ENCODE assay signal across 20 cellular contexts in genomic region chr7:147571436-147572180, GRCh38.
DNase-seq lines count a peak whose midpoint lies in the region; TF ChIP-seq lines count a peak whose summit lies in the region.
"Had no signal": no experiment of that assay in that cellular context is flagged by ENCODE, and none has a peak within 500 bp of the region (broad histone marks: within the 10 kb centered on the region; RNA-seq: fewer than 3 reads in every experiment).

No MANE protein-coding gene starts in this region.

- H3K36me3 ChIP-seq in SU-DHL-6 (ENCODE audit: low read length): no peaks in the 10 kb centered on the region
- H3K36me3 ChIP-seq: BLaER1 had no signal

- no peaks in the 10 kb centered on the region for H3K36me3 Mint-ChIP-seq in neural crest cell (ENCODE audit: low read depth)

- H3K27ac ChIP-seq in SU-DHL-6 (ENCODE audit: low read depth, low read length): no peak overlapping the region
- peak overlapping the region; percentile 69 for H3K27ac ChIP-seq in epithelial cell of prostate
- H3K27ac ChIP-seq: BLaER1 had no signal

- no peaks in the 10 kb centered on the region for H3K27me3 ChIP-seq in SU-DHL-6 (ENCODE audit: low read length)
- H3K27me3 ChIP-seq: BLaER1 had no signal

- no peak overlapping the region for H3K4me3 Mint-ChIP-seq in neural crest cell
- H3K4me3 Mint-ChIP-seq: CD4-positive, alpha-beta T cell; HFFc6 had no signal

- H3K27me3 Mint-ChIP-seq in neural crest cell (ENCODE audit: low read depth): no peaks in the 10 kb centered on the region
- H3K27me3 Mint-ChIP-seq: CD4-positive, alpha-beta T cell had no signal

- no peaks in the 10 kb centered on the region for H3K9me3 Mint-ChIP-seq in neural crest cell
- H3K9me3 Mint-ChIP-seq: CD4-positive, alpha-beta T cell had no signal

- no peak overlapping the region for H3K9ac ChIP-seq in SU-DHL-6 (ENCODE audit: low read length)
- H3K9ac ChIP-seq: BLaER1 had no signal

- H3K4me2 ChIP-seq in SU-DHL-6 (ENCODE audit: low read depth, low read length, poor library complexity, severe bottlenecking): no peak overlapping the region
- H3K4me2 ChIP-seq: BLaER1 had no signal

- H3K4me3 ChIP-seq in SU-DHL-6 (ENCODE audit: insufficient read depth, low read length, poor library complexity, severe bottlenecking): no peak overlapping the region
- H3K4me3 ChIP-seq: BLaER1 had no signal

- H3F3A ChIP-seq in SU-DHL-6 (ENCODE audit: insufficient read depth): no peaks in the 10 kb centered on the region

- H3K79me2 ChIP-seq in SU-DHL-6 (ENCODE audit: insufficient read depth, low read length): no peaks in the 10 kb centered on the region

- peak overlapping the region; percentile 32 for H3K27ac Mint-ChIP-seq in neural crest cell (ENCODE audit: unreplicated experiment)
- H3K27ac Mint-ChIP-seq: CD4-positive, alpha-beta T cell; HFFc6 had no signal

- peak overlapping the region; percentile 32 for H2AFZ ChIP-seq in SU-DHL-6 (ENCODE audit: low read depth, low read length, severe bottlenecking)

- no peaks in the 10 kb centered on the region for H4K20me1 ChIP-seq in SU-DHL-6 (ENCODE audit: low read depth, low read length)
- H4K20me1 ChIP-seq: BLaER1 had no signal

- TF ChIP-seq CTCF in SU-DHL-6 (IDR thresholded peaks at IDR 0.05; ENCODE audit: insufficient read depth, low read length, poor library complexity, severe bottlenecking) (no peak), neural crest cell (conservative IDR thresholded peaks at IDR 0.05) (no peak)

- H3K9me3 ChIP-seq in SU-DHL-6 (ENCODE audit: insufficient read depth, low read length): no peaks in the 10 kb centered on the region
- H3K9me3 ChIP-seq: BLaER1, Caco-2 had no signal

- H3K9me2 ChIP-seq in SU-DHL-6 (replicated peaks; ENCODE audit: insufficient read depth, low read length): no peaks in the 10 kb centered on the region

- H3K4me1 Mint-ChIP-seq in neural crest cell: peaks cover 16% of the 10 kb centered on the region

- DNase-seq in epithelial cell of prostate (ENCODE audit: low read depth, low spot score) (no peak), neural crest cell (ENCODE audit: low read depth, low spot score) (no peak), superior temporal gyrus (ENCODE audit: extremely low spot score) (peak; percentile 78), NCI-H526 (lab: John Stamatoyannopoulos, UW) (no peak), COR-L47 (lab: John Stamatoyannopoulos, UW) (no peak), middle frontal gyrus (ENCODE audit: extremely low spot score, low spot score) (no peak)
- DNase-seq: Caco-2; CD4-positive, alpha-beta T cell; DMS 273 treated with DMSO at 0.1 percent for 48 hours; DMS79 treated with DMSO at 0.1 percent for 48 hours; H7; HFFc6; Kasumi-1; NCI-H1417; NCI-H187; NCI-H2107; NCI-H748 treated with DMSO at 0.1 percent for 48 hours; SIG-M5 had no signal
